ENCODE assay signal across 1 cellular context in genomic region chr1:21619041-21619947, GRCh38.
TF ChIP-seq lines count a peak whose summit lies in the region.

No MANE protein-coding gene starts in this region.

TF ChIP-seq in HEK293, 187 proteins besides CTCF, POLR2A, EP300 and RAD21 (continued from another document):
- TF ChIP-seq ZNF560 (tag by site-specific recombination; IDR thresholded peaks at IDR 0.05; ENCODE audit: borderline replicate concordance) (no peak), KLF1 (tag by site-specific recombination; IDR thresholded peaks at IDR 0.05) (peak; percentile 76), GLIS2 (tag by site-specific recombination; IDR thresholded peaks at IDR 0.05) (0 out of 2 replicates have a peak, but pooled peaks have one; percentile 3), ZNF48 (tag by site-specific recombination; IDR thresholded peaks at IDR 0.05) (no peak), ZNF398 (tag by site-specific recombination; IDR thresholded peaks at IDR 0.05) (peak; percentile 58; the same call in 1 of the 2 replicates), PRDM4 (tag by site-specific recombination; IDR thresholded peaks at IDR 0.05) (no peak), SP7 (tag by site-specific recombination; IDR thresholded peaks at IDR 0.05) (no peak), EGR2 (tag by site-specific recombination; IDR thresholded peaks at IDR 0.05; ENCODE audit: low read depth) (peak; percentile 4; the same call in 1 of the 2 replicates), ZNF580 (tag by site-specific recombination; IDR thresholded peaks at IDR 0.05) (no peak), ZNF561 (tag by site-specific recombination; IDR thresholded peaks at IDR 0.05; ENCODE audit: borderline replicate concordance) (no peak), HOXD13 (CRISPR knock-in tag; IDR thresholded peaks at IDR 0.05; ENCODE audit: borderline replicate concordance) (no peak), ZNF621 (tag by site-specific recombination; IDR thresholded peaks at IDR 0.05) (no peak), ZNF335 (tag by site-specific recombination; conservative IDR thresholded peaks at IDR 0.05) (no peak), TCF7L2 (IDR thresholded peaks at IDR 0.05; ENCODE audit: borderline replicate concordance, low read depth, low read length) (no peak), ZNF654 (tag by site-specific recombination; IDR thresholded peaks at IDR 0.05; ENCODE audit: low read depth) (no peak), KLF7 (tag by site-specific recombination; IDR thresholded peaks at IDR 0.05; ENCODE audit: borderline replicate concordance) (no peak), GLIS1 (tag by site-specific recombination; IDR thresholded peaks at IDR 0.05) (no peak; the same call in 1 of the 2 replicates), PBX3 (CRISPR knock-in tag; IDR thresholded peaks at IDR 0.05) (no peak)
